Comparison of ENCODE assay signal across 24 cellular contexts in genomic region chr5:3217114-3217513, GRCh38.
DNase-seq lines count a peak whose midpoint lies in the region; ATAC-seq, FAIRE-seq and TF ChIP-seq lines count a peak whose summit lies in the region.
"Had no signal": no experiment of that assay in that cellular context is flagged by ENCODE, and none has a peak within 500 bp of the region (broad histone marks: within the 10 kb centered on the region; RNA-seq: fewer than 3 reads in every experiment).

No MANE protein-coding gene starts in this region.

- POLR2A ChIA-PET in H1 (lab: Charles Lee; ENCODE audit: partially characterized antibody): no interaction called here

- peak; percentile 75 for DNase-seq in NCI-H2171 treated with DMSO at 0.1 percent for 48 hours (lab: John Stamatoyannopoulos, UW)
- DNase-seq in NCI-H2171 (lab: John Stamatoyannopoulos, UW): no peak
- DNase-seq in H1 (ENCODE audit: low read depth in 1 of 2, low spot score in 2 of 2): peak in 1 of 2 experiments; percentile 34
- no peak for DNase-seq in nephron progenitor cell
- DNase-seq in vagina (ENCODE audit: extremely low spot score in 2 of 2): peak; percentile 42 to 70
- no peak for DNase-seq in NCI-H524 treated with DMSO at 0.1 percent for 48 hours (lab: John Stamatoyannopoulos, UW)
- DNase-seq in type B pancreatic cell (ENCODE audit: extremely low spot score, unreplicated experiment): no peak
- DNase-seq: CD8-positive, alpha-beta T cell; COR-L47; DMS 273 treated with DMSO at 0.1 percent for 48 hours; DMS53; DND-41; EL; H7; HFFc6; IMR-90 had no signal

- no peak overlapping the region for H3K4ac ChIP-seq in H1 (replicated peaks; ENCODE audit: insufficient read length, low read depth, low read length)

- intact Hi-C loops in vagina (cut with DNase I): no loop called here

- H3K18ac ChIP-seq in H1 (ENCODE audit: extremely low read depth, low read length): no peak overlapping the region

- H3K27ac ChIP-seq in H1 (ENCODE audit: low read depth, low read length) (no peak overlapping the region), vagina (no peak overlapping the region)
- H3K27ac ChIP-seq: 22Rv1; A549; BLaER1 treated with 17β-estradiol and CSF1 and Interleukin-3, amounts not matched to agents 10 nM and 100 nM had no signal

- no peak overlapping the region for H3K4me2 ChIP-seq in H1 (ENCODE audit: insufficient read depth in 1 of 2, low read depth in 2 of 2, low read length in 2 of 2)
- H3K4me2 ChIP-seq: A549; BLaER1 treated with 17β-estradiol and CSF1 and Interleukin-3, amounts not matched to agents 10 nM and 100 nM had no signal

- H3K36me3 ChIP-seq in H1 (ENCODE audit: control insufficient read depth in 2 of 4, insufficient read depth in 4 of 4, low read length in 3 of 4) (no peaks in the 10 kb centered on the region; a peak in 1 of 8 replicates), vagina (no peaks in the 10 kb centered on the region)
- H3K36me3 ChIP-seq: BLaER1 treated with 17β-estradiol and CSF1 and Interleukin-3, amounts not matched to agents 10 nM and 100 nM had no signal

- ATAC-seq in GM18517 (IDR thresholded peaks at IDR 0.05; ENCODE audit: unreplicated experiment): no peak
- ATAC-seq: A549; CD8-positive, alpha-beta T cell; GM12878; HCT116 had no signal

- no peak overlapping the region for H3K56ac ChIP-seq in H1 (replicated peaks; ENCODE audit: insufficient read length, low read depth, low read length)

- no peaks in the 10 kb centered on the region for H3K79me2 ChIP-seq in H1 (ENCODE audit: control insufficient read depth in 1 of 2, insufficient read depth in 2 of 2, low read length in 2 of 2)

- CTCF ChIA-PET in H1 (lab: Charles Lee; ENCODE audit: partially characterized antibody): interaction anchor here (0.9 kb wide), 1 partner anchor 154 kb away, joined by 3 read pairs; no protein-coding TSS in a partner anchor

- H2AFZ ChIP-seq in H1 (ENCODE audit: low read length): no peak overlapping the region

- no peak for TF ChIP-seq RAD21 in H1 (IDR thresholded peaks at IDR 0.05 in 1 of 2, conservative IDR thresholded peaks at IDR 0.05 in 1 of 2; ENCODE audit: low read depth in 2 of 2, low read length in 2 of 2)

- TF ChIP-seq POLR2A in H1 (IDR thresholded peaks at IDR 0.05; ENCODE audit: control extremely low read depth in 1 of 2, low read depth in 2 of 2, low read length in 2 of 2): no peak
- no peak for TF ChIP-seq POLR2A in vagina (IDR thresholded peaks at IDR 0.05)

- peaks cover 2% of the 10 kb centered on the region; the same call in 1 of the 2 replicates for H3K79me1 ChIP-seq in H1 (ENCODE audit: low read depth, low read length)

- H3K27me3 ChIP-seq in H1 (replicated peaks in 1 of 4; ENCODE audit: control insufficient read depth in 3 of 4, extremely low read depth in 1 of 4, insufficient read depth in 3 of 4, low read length in 3 of 4) (no peaks in the 10 kb centered on the region), vagina (no peaks in the 10 kb centered on the region)
- H3K27me3 ChIP-seq: BLaER1 treated with 17β-estradiol and CSF1 and Interleukin-3, amounts not matched to agents 10 nM and 100 nM had no signal

- H3K27me3 Mint-ChIP-seq in nephron progenitor cell (ENCODE audit: low read depth, poor library complexity) (peaks cover 39% of the 10 kb centered on the region), type B pancreatic cell (peaks cover 5% of the 10 kb centered on the region)

- H3K4me3 Mint-ChIP-seq in nephron progenitor cell (no peak overlapping the region), type B pancreatic cell (no peak overlapping the region)
- H3K4me3 Mint-ChIP-seq: CD8-positive, alpha-beta T cell; HFFc6 had no signal

- H3K9me3 Mint-ChIP-seq in nephron progenitor cell (no peaks in the 10 kb centered on the region), type B pancreatic cell (no peaks in the 10 kb centered on the region)
- H3K9me3 Mint-ChIP-seq: CD8-positive, alpha-beta T cell had no signal

- H2BK15ac ChIP-seq in H1 (ENCODE audit: low read length): no peak overlapping the region

- no peak for TF ChIP-seq CTCF in H1 (IDR thresholded peaks at IDR 0.05; ENCODE audit: control extremely low read depth in 1 of 3, insufficient read depth in 1 of 3, low read depth in 1 of 3, low read length in 3 of 3)
- TF ChIP-seq CTCF in nephron progenitor cell (IDR thresholded peaks at IDR 0.05): no peak
- TF ChIP-seq CTCF in vagina (IDR thresholded peaks at IDR 0.05): no peak
- TF ChIP-seq CTCF in type B pancreatic cell (conservative IDR thresholded peaks at IDR 0.05): no peak

- H3K23ac ChIP-seq in H1 (ENCODE audit: insufficient read length): no peak overlapping the region

- H4K8ac ChIP-seq in H1 (ENCODE audit: extremely low read depth, insufficient read depth, low read length): no peak overlapping the region

- no peak overlapping the region for H2AK5ac ChIP-seq in H1 (ENCODE audit: low read depth, low read length)

- no peak overlapping the region for H2BK120ac ChIP-seq in H1 (replicated peaks; ENCODE audit: low read depth, low read length)

- TF ChIP-seq EP300 in H1 (IDR thresholded peaks at IDR 0.05; ENCODE audit: borderline replicate concordance in 1 of 2, low read depth in 2 of 2, low read length in 2 of 2): no peak

- no peak overlapping the region for H4K5ac ChIP-seq in H1 (ENCODE audit: insufficient read length, low read depth, low read length)

- no peak overlapping the region for H4K91ac ChIP-seq in H1 (replicated peaks; ENCODE audit: insufficient read length, low read length)

- no peak overlapping the region for H3K9ac ChIP-seq in H1 (replicated peaks in 1 of 4; ENCODE audit: extremely low read depth in 1 of 4, low read depth in 3 of 4, low read length in 3 of 4)
- H3K9ac ChIP-seq: BLaER1 treated with 17β-estradiol and CSF1 and Interleukin-3, amounts not matched to agents 10 nM and 100 nM had no signal

- no peaks in the 10 kb centered on the region for H4K20me1 ChIP-seq in H1 (replicated peaks in 1 of 2; ENCODE audit: control insufficient read depth in 1 of 2, insufficient read depth in 2 of 2, low read length in 2 of 2)
- H4K20me1 ChIP-seq: BLaER1 treated with 17β-estradiol and CSF1 and Interleukin-3, amounts not matched to agents 10 nM and 100 nM had no signal

- no peak for FAIRE-seq in H1 (lab: Jason Lieb, UNC)
- FAIRE-seq: A549, GM12878, GM19239, HTR-8/SVneo had no signal

- H3K4me1 Mint-ChIP-seq in nephron progenitor cell (peaks cover 7% of the 10 kb centered on the region), type B pancreatic cell (ENCODE audit: unreplicated experiment) (no peaks in the 10 kb centered on the region)

- no peak overlapping the region for H2BK5ac ChIP-seq in H1 (ENCODE audit: low read depth, low read length)

- peak overlapping the region; percentile 29 for H3K27ac Mint-ChIP-seq in nephron progenitor cell
- no peak overlapping the region for H3K27ac Mint-ChIP-seq in type B pancreatic cell
- H3K27ac Mint-ChIP-seq: CD8-positive, alpha-beta T cell; HFFc6 had no signal

- WGBS in H1 (ENCODE audit: extremely low coverage in 1 of 2, insufficient coverage in 1 of 2, insufficient read length in 1 of 2, insufficient replicate concordance in 2 of 2, low coverage in 1 of 2, low lambda C conversion rate in 2 of 2, missing lambda C conversion rate in 1 of 2), 2 experiments: 94% methylated on average over 10 of the region's 10 CpGs; no CpG with 5 or more reads in 1 of the 2 experiments

- H3K9me3 ChIP-seq in H1 (ENCODE audit: insufficient read depth in 2 of 2, low read depth in 1 of 2, low read length in 1 of 2): no peaks in the 10 kb centered on the region
- no peaks in the 10 kb centered on the region for H3K9me3 ChIP-seq in vagina
- H3K9me3 ChIP-seq: BLaER1 treated with 17β-estradiol and CSF1 and Interleukin-3, amounts not matched to agents 10 nM and 100 nM had no signal

- H3K36me3 Mint-ChIP-seq in nephron progenitor cell (ENCODE audit: low read depth) (no peaks in the 10 kb centered on the region), type B pancreatic cell (no peaks in the 10 kb centered on the region)
- H3K36me3 Mint-ChIP-seq: CD8-positive, alpha-beta T cell had no signal

- H2BK12ac ChIP-seq in H1 (ENCODE audit: low read depth, low read length): peak overlapping the region; percentile 50; the same call in 1 of the 2 replicates

- 0 out of 2 replicates have a peak overlapping the region, but pooled peaks have one; percentile 32 for H2BK20ac ChIP-seq in H1 (ENCODE audit: low read length)

- 0 out of 2 replicates have a peak, but pooled peaks cover 3% of the 10 kb centered on the region for H3K23me2 ChIP-seq in H1 (ENCODE audit: low read depth, low read length)

- H3K14ac ChIP-seq in H1 (ENCODE audit: insufficient read length): no peak overlapping the region

- H3K4me1 ChIP-seq in H1 (replicated peaks in 1 of 4; ENCODE audit: control insufficient read depth in 3 of 4, insufficient read depth in 4 of 4, low read length in 3 of 4) (no peaks in the 10 kb centered on the region), vagina (no peaks in the 10 kb centered on the region)
- H3K4me1 ChIP-seq: A549 had no signal

- H3K4me3 ChIP-seq in H1 (ENCODE audit: extremely low read depth in 1 of 4, insufficient read depth in 2 of 4, low read depth in 3 of 4, low read length in 4 of 4) (no peak overlapping the region), vagina (no peak overlapping the region)
- H3K4me3 ChIP-seq: A549; BLaER1 treated with 17β-estradiol and CSF1 and Interleukin-3, amounts not matched to agents 10 nM and 100 nM; GM12878 had no signal

TF ChIP-seq in H1, 55 proteins besides CTCF, POLR2A, EP300 and RAD21:
- no peak for TF ChIP-seq CHD2 (IDR thresholded peaks at IDR 0.05; ENCODE audit: low read length)
- no peak for TF ChIP-seq SRF (IDR thresholded peaks at IDR 0.05; ENCODE audit: low read depth, low read length)
- no peak for TF ChIP-seq EGR1 (IDR thresholded peaks at IDR 0.05; ENCODE audit: borderline replicate concordance, low read depth, low read length)
- no peak for TF ChIP-seq BCL11A (IDR thresholded peaks at IDR 0.05; ENCODE audit: low read depth in 2 of 2, low read length in 2 of 2)
- TF ChIP-seq SP4 (IDR thresholded peaks at IDR 0.05; ENCODE audit: low read length): no peak
- no peak for TF ChIP-seq CTBP2 (IDR thresholded peaks at IDR 0.05; ENCODE audit: borderline replicate concordance, insufficient read depth, insufficient read length, low read length)
- no peak for TF ChIP-seq GTF2F1 (IDR thresholded peaks at IDR 0.05; ENCODE audit: borderline replicate concordance, low read depth, low read length)
TF ChIP-seq in H1: peak in this region for 0.

Comparison
In these comparisons a context has a peak if more than half of its experiments do, and no peak if none do; other contexts are left out.
1. DNase-seq: peak in NCI-H2171 treated with DMSO at 0.1 percent for 48 hours (single experiment) and vagina (2 of 2); none in NCI-H2171 (single experiment), nephron progenitor cell (single experiment), NCI-H524 treated with DMSO at 0.1 percent for 48 hours (single experiment) and type B pancreatic cell (single experiment).